8 cellular contexts compared by ENCODE assay signal in genomic region chr4:77044458-77045124, GRCh38. TPM values are rescaled to one million over a fixed set of nuclear protein-coding genes. Genes with fewer than 3 reads are reported as not detected.
DNase-seq lines count a peak whose midpoint lies in the region; TF ChIP-seq lines count a peak whose summit lies in the region.

No MANE protein-coding gene starts in this region.

- no peak overlapping the region for H2BK15ac ChIP-seq in neuronal stem cell (ENCODE audit: low read length)

- no peaks in the 10 kb centered on the region for H3K9me3 ChIP-seq in neuronal stem cell (replicated peaks in 1 of 2; ENCODE audit: control insufficient read depth in 2 of 2, insufficient read depth in 1 of 2, low read depth in 1 of 2, low read length in 2 of 2)

- intact Hi-C loops in lower leg skin (cut with DNase I; ENCODE audit: low total_unique reads): no loop called here

- H2BK120ac ChIP-seq in neuronal stem cell (ENCODE audit: low read depth, low read length): no peak overlapping the region

- H3K36me3 ChIP-seq in neuronal stem cell (replicated peaks in 1 of 2; ENCODE audit: control insufficient read depth in 2 of 2, insufficient read depth in 2 of 2, low read length in 2 of 2): peaks cover 8 to 63% of the 10 kb centered on the region in 2 donors

- H3K4me2 ChIP-seq in neuronal stem cell (ENCODE audit: insufficient read depth, low read length, poor library complexity, severe bottlenecking): no peak overlapping the region

- no peaks in the 10 kb centered on the region for H3K79me1 ChIP-seq in neuronal stem cell (ENCODE audit: low read depth, low read length)

- no peak overlapping the region for H2AK5ac ChIP-seq in neuronal stem cell (ENCODE audit: low read depth, low read length)

- WGBS in neuronal stem cell (ENCODE audit: extremely low coverage in 2 of 2, insufficient read length in 2 of 2, insufficient replicate concordance in 1 of 2), 2 donors: no CpG with 5 or more reads among the region's 4 CpGs
- 58 to 59% methylated on average over 4 of the region's 4 CpGs for WGBS in lower leg skin, 2 donors

- no peaks in the 10 kb centered on the region for H3K4me1 ChIP-seq in neuronal stem cell (ENCODE audit: control insufficient read depth in 2 of 2, insufficient read depth in 1 of 2, low read depth in 1 of 2, low read length in 2 of 2)

- DNase-seq in AG09319 (ENCODE audit: extremely low read depth, low read depth) (no peak), GM13976 (ENCODE audit: low spot score) (no peak), RKO (ENCODE audit: low spot score) (peak; percentile 62), epithelial cell of prostate (ENCODE audit: low read depth, low spot score) (no peak), neuronal stem cell (ENCODE audit: low spot score) (no peak), iPS-NIHi7 (ENCODE audit: extremely low spot score) (no peak), lower leg skin (ENCODE audit: low spot score in 2 of 2) (no peak), HuH-7.5 (ENCODE audit: low spot score) (no peak)

- no peak overlapping the region for H3K4ac ChIP-seq in neuronal stem cell (ENCODE audit: low read length)

- H3K27ac ChIP-seq in epithelial cell of prostate (peak overlapping the region; percentile 2), neuronal stem cell (replicated peaks; ENCODE audit: low read length) (peak overlapping the region; percentile 12)

- H2BK5ac ChIP-seq in neuronal stem cell (ENCODE audit: low read length): no peak overlapping the region

- no peaks in the 10 kb centered on the region for H3K27me3 ChIP-seq in neuronal stem cell (ENCODE audit: control insufficient read depth in 3 of 3, insufficient read depth in 3 of 3, low read depth in 1 of 3, low read length in 3 of 3)

- H3K4me3 ChIP-seq in neuronal stem cell (ENCODE audit: low read length in 2 of 2) (no peak overlapping the region), lower leg skin (ENCODE audit: low read depth, poor library complexity, severe bottlenecking) (no peak overlapping the region)

- H3K18ac ChIP-seq in neuronal stem cell (ENCODE audit: low read length): no peak overlapping the region

- no peak overlapping the region for H3K14ac ChIP-seq in neuronal stem cell (ENCODE audit: low read length)

- no peak for TF ChIP-seq POLR2A in lower leg skin (IDR thresholded peaks at IDR 0.05)

- H2BK12ac ChIP-seq in neuronal stem cell (ENCODE audit: low read length): no peak overlapping the region

- H3K23ac ChIP-seq in neuronal stem cell (ENCODE audit: low read depth, low read length, poor library complexity): no peak overlapping the region

- TF ChIP-seq CTCF in AG09319 (IDR thresholded peaks at IDR 0.05; ENCODE audit: low read depth, low read length) (peak; percentile 58), GM13976 (IDR thresholded peaks at IDR 0.05; ENCODE audit: borderline replicate concordance, control extremely low read depth, extremely low read depth, insufficient read depth, missing control alignments) (peak; percentile 28), lower leg skin (IDR thresholded peaks at IDR 0.05) (no peak)

- H4K8ac ChIP-seq in neuronal stem cell (ENCODE audit: low read depth, low read length): no peak overlapping the region

- H4K91ac ChIP-seq in neuronal stem cell (ENCODE audit: low read depth, low read length, poor library complexity): no peak overlapping the region

- H2AFZ ChIP-seq in neuronal stem cell (ENCODE audit: low read length): no peak overlapping the region

- H3K9ac ChIP-seq in neuronal stem cell (ENCODE audit: low read depth, low read length, poor library complexity): no peak overlapping the region

- in situ Hi-C loops in GM13976 (cut with MboI; ENCODE audit: low sequenced_read_pairs, unreplicated experiment): loop anchor here (25.0 kb wide), 1 partner anchor 532 kb away; no protein-coding TSS in a partner anchor

RNA-seq across cellular contexts. Expression of gene CCNI, which starts 31.2 kb away (rescaled TPM):
- 434 TPM for polyA plus RNA-seq in neuronal stem cell (2013, experiment 1 of 2)
- polyA plus RNA-seq in neuronal stem cell (2013, experiment 2 of 2): 452 TPM
- total RNA-seq in lower leg skin: 100 to 1,000 TPM; 155 to 208 (median 178) TPM

Comparison
In these comparisons a context has a peak if more than half of its experiments do, and no peak if none do; other contexts are left out.
1. CTCF ChIP-seq: peak in AG09319 (single experiment) and GM13976 (single experiment); none in lower leg skin (0 of 3).